Comparison of ENCODE assay signal across 8 cellular contexts in genomic region chr15:90664650-90665287, GRCh38. TPM values are rescaled to one million over a fixed set of nuclear protein-coding genes. Genes with fewer than 3 reads are reported as not detected.
DNase-seq lines count a peak whose midpoint lies in the region; ATAC-seq and TF ChIP-seq lines count a peak whose summit lies in the region.

No MANE protein-coding gene starts in this region.

- no peaks in the 10 kb centered on the region for H3K79me2 ChIP-seq in MM.1S (ENCODE audit: low read length)

- H3K4me3 ChIP-seq in MM.1S (ENCODE audit: low read length), result peak overlapping the region; percentile 66

- H3K9me3 ChIP-seq in MM.1S (replicated peaks; ENCODE audit: insufficient read depth, low read length), result no peaks in the 10 kb centered on the region

- no peaks in the 10 kb centered on the region for H3K9me2 ChIP-seq in MM.1S (replicated peaks; ENCODE audit: insufficient read depth, low read length)

- TF ChIP-seq CTCF in MM.1S (IDR thresholded peaks at IDR 0.05; ENCODE audit: low read length) (no peak), GM20000 (IDR thresholded peaks at IDR 0.05; ENCODE audit: extremely low read depth, missing control alignments) (no peak)

- peak; percentile 31 for DNase-seq in Ammon's horn (ENCODE audit: low spot score)
- DNase-seq in MM.1S, result no peak
- DNase-seq in dermis blood vessel endothelial cell, result peak; percentile 61
- peak; percentile 21 for DNase-seq in medulla oblongata (ENCODE audit: extremely low spot score)
- no peak for DNase-seq in effector CD4-positive, alpha-beta T cell
- DNase-seq in NCI-H1436 treated with DMSO at 0.1 percent for 48 hours (lab: John Stamatoyannopoulos, UW), result no peak
- no peak for DNase-seq in GM20000 (ENCODE audit: low spot score)

- peaks cover 88% of the 10 kb centered on the region for H3K27me3 ChIP-seq in MM.1S (replicated peaks; ENCODE audit: insufficient read depth, low read length)

- no peaks in the 10 kb centered on the region for H3K36me3 ChIP-seq in MM.1S (replicated peaks; ENCODE audit: insufficient read depth, low read length)

- H4K20me1 ChIP-seq in MM.1S (ENCODE audit: insufficient read depth, low read length), result peaks cover 11% of the 10 kb centered on the region; the same call in 1 of the 2 replicates

- peak overlapping the region; percentile 88 for H3K4me2 ChIP-seq in MM.1S (ENCODE audit: low read depth, low read length)

- H3K27ac ChIP-seq in MM.1S (ENCODE audit: low read length), result no peak overlapping the region

- no peak overlapping the region for H3K9ac ChIP-seq in MM.1S (ENCODE audit: low read length)

- ATAC-seq in GM19455 (IDR thresholded peaks at IDR 0.05; ENCODE audit: unreplicated experiment), result peak; percentile 10

- peaks cover 24% of the 10 kb centered on the region for H3K4me1 ChIP-seq in MM.1S (ENCODE audit: low read length)

- H3F3A ChIP-seq in MM.1S (ENCODE audit: insufficient read depth, low read length), result peaks cover 15% of the 10 kb centered on the region

- H2AFZ ChIP-seq in MM.1S (ENCODE audit: low read length), result peak overlapping the region; percentile 78; the same call in 1 of the 2 replicates

RNA-seq across cellular contexts. Expression of gene BLM, which starts 52.4 kb away (rescaled TPM):
- 4.1 and 8.7 TPM in 2 replicates for total RNA-seq in dermis blood vessel endothelial cell

Comparison
In these comparisons a context has a peak if more than half of its experiments do, and no peak if none do; other contexts are left out.
1. DNase-seq: peak in Ammon's horn (single experiment), dermis blood vessel endothelial cell (single experiment) and medulla oblongata (single experiment); none in MM.1S (single experiment), effector CD4-positive, alpha-beta T cell (single experiment), NCI-H1436 treated with DMSO at 0.1 percent for 48 hours (single experiment) and GM20000 (single experiment).